5 cellular contexts compared by ENCODE assay signal in the genomic region with DNA sequence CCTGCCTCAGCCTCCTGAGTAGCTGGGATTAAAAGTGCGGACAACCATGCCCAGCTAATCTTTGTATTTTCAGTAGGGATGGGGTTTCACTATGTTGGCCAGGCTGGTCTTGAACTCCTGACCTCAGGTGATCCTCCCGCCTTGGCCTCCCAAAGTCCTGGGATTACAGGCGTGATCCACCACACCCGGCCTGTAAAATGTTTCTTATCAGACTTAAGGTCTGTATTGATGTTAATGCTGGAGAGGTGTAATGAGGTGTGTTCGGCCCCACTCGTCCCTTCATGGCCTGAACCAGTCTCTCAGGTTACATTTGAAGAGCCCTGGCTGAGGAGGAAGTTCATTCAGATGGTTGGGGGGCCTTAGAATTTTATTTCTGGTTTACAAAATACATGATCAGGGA.
A peak's percentile ranks its signal among the peaks of the same experiment; 100 is the strongest.
DNase-seq lines count a peak whose midpoint lies in the region; TF ChIP-seq lines count a peak whose summit lies in the region.
"Not testable (repeated sequence)": the region's sequence is repeated elsewhere in the genome, so short reads cannot be mapped to it uniquely, and the experiment has no call there.

No MANE protein-coding gene starts in this region.

- peak overlapping the region; percentile 24 for H3K27ac Mint-ChIP-seq in neural progenitor cell

- H3K27me3 ChIP-seq in right atrium auricular region, neural progenitor cell, stomach: not testable (repeated sequence)

- WGBS in stomach, 5 donors = 90 to 99% (median 92%) methylated on average over 5 to 6 of the region's 6 CpGs

- H3K4me1 ChIP-seq in right atrium auricular region, stomach: not testable (repeated sequence)
- H3K4me1 ChIP-seq in neural progenitor cell = peaks cover 16% of the 10 kb centered on the region

- not testable (repeated sequence) for H4K20me1 ChIP-seq in neural progenitor cell (ENCODE audit: low read depth)

- not testable (repeated sequence) for H3K4me2 ChIP-seq in neural progenitor cell

- H3K9me3 ChIP-seq in right atrium auricular region; neural progenitor cell (ENCODE audit: low read depth); stomach: not testable (repeated sequence)

- H3F3A ChIP-seq in neural progenitor cell (ENCODE audit: low read depth) = peaks cover 13% of the 10 kb centered on the region

- H3K4me3 Mint-ChIP-seq in neural progenitor cell = not testable (repeated sequence)

- not testable (repeated sequence) for H3K36me3 ChIP-seq in right atrium auricular region, neural progenitor cell, stomach

- not testable (repeated sequence) for H3K4me3 ChIP-seq in right atrium auricular region, neural progenitor cell, stomach

- not testable (repeated sequence) for H3K9me3 Mint-ChIP-seq in neural progenitor cell

- H3K79me2 ChIP-seq in neural progenitor cell (ENCODE audit: low read depth) = not testable (repeated sequence)

- H3K27me3 Mint-ChIP-seq in neural progenitor cell (ENCODE audit: insufficient read depth, low read depth) = not testable (repeated sequence)

- H3K9ac ChIP-seq in neural progenitor cell = not testable (repeated sequence)

- H2AFZ ChIP-seq in neural progenitor cell (replicated peaks) = not testable (repeated sequence)

- not testable (repeated sequence) for TF ChIP-seq EP300 in stomach (IDR thresholded peaks at IDR 0.05)

- not testable (repeated sequence) for H3K4me1 Mint-ChIP-seq in neural progenitor cell

- intact Hi-C loops in stomach (cut with DNase I; ENCODE audit: low total_unique reads) = not testable (repeated sequence)

- not testable (repeated sequence) for TF ChIP-seq CTCF in right atrium auricular region (IDR thresholded peaks at IDR 0.05); neural progenitor cell (IDR thresholded peaks at IDR 0.05); stomach (IDR thresholded peaks at IDR 0.05)

- peak; percentile 10 for DNase-seq in activated effector memory CD4-positive, alpha-beta T cell treated with anti-CD3 and anti-CD28 coated beads, Interleukin-2, amount 50 U/mL, for 16 hours
- DNase-seq in right atrium auricular region (ENCODE audit: low spot score) (peak; percentile 47), mesenteric fat pad (ENCODE audit: low spot score) (peak; percentile 59), stomach (peak; percentile 1)
- DNase-seq in neural progenitor cell (ENCODE audit: low spot score) = not testable (repeated sequence)

- not testable (repeated sequence) for H3K36me3 Mint-ChIP-seq in neural progenitor cell

- not testable (repeated sequence) for TF ChIP-seq POLR2A in stomach (IDR thresholded peaks at IDR 0.05)

- not testable (repeated sequence) for H3K27ac ChIP-seq in right atrium auricular region, neural progenitor cell, stomach
